ENCODE assay signal across 7 cellular contexts in the genomic region with DNA sequence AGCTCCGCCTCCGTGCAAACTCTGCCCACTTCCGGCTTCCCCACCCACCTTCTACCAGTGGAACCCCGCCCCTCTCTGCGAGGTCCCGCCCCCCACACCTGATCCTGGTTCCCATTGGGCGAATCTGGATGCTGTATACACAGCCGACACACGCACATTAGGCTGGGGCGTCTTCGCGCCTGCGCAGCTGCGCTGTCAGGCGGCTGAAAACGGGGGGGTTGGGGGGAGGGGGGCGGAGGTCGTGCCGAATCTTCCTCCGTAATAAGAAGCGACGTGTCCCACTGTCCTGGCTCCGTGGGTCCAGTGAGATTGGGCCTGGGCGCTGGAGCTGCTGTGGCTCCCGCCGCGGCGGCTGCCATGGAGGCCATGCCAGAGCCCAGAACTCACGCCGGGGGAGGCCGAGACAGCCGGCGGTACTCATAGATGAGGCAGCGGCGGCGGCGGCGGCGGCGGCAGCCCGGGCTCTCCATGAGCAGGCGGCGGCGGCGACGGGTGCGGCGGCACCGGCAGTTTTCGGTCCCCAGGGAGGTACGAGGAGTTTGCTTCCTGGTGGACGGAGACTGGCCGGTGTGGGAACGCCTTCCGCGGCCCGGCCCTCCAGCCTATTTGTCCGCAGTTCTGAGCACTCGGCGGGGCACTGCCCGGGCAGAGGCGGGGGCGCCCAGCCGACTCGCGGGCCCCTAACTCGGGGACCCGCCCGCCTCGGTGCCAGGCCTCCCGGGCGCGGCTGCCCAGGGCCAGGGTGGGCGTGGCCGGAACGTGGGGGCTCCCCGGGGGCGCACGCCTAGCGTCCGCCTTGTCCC.
DNase-seq lines count a peak whose midpoint lies in the region; ATAC-seq lines count a peak whose summit lies in the region.

No MANE protein-coding gene starts in this region.

- DNase-seq in NCI-H2029 treated with DMSO at 0.1 percent for 48 hours (lab: John Stamatoyannopoulos, UW) (peak; percentile 97), T1000 (lab: John Stamatoyannopoulos, UW) (peak; percentile 94), astrocyte of the hippocampus (ENCODE audit: low read depth, low spot score) (peak; percentile 98), hippocampal formation (lab: John Stamatoyannopoulos, UW) (peak; percentile 95 to 96), retina (peak; percentile 94)

- ATAC-seq in GM18511 (IDR thresholded peaks at IDR 0.05; ENCODE audit: unreplicated experiment) (peak; percentile 91), HG03025 (IDR thresholded peaks at IDR 0.05; ENCODE audit: low FRiP score, unreplicated experiment) (peak; percentile 95)

Comparison
In these comparisons a context has a peak if more than half of its experiments do, and no peak if none do; other contexts are left out.
1. Peak in every context shown above with its lines: DNase-seq and ATAC-seq.